In genomic region chr14:22839159-22839779, GRCh38 we compare ENCODE assay signal across 10 cellular contexts. TPM values are rescaled to one million over a fixed set of nuclear protein-coding genes. Genes with fewer than 3 reads are reported as not detected.
A peak's percentile ranks its signal among the peaks of the same experiment; 100 is the strongest.
DNase-seq lines count a peak whose midpoint lies in the region; ATAC-seq and TF ChIP-seq lines count a peak whose summit lies in the region.
"Had no signal": no experiment of that assay in that cellular context is flagged by ENCODE, and none has a peak within 500 bp of the region (broad histone marks: within the 10 kb centered on the region; RNA-seq: fewer than 3 reads in every experiment).

No MANE protein-coding gene starts in this region.

- WGBS in gastroesophageal sphincter (ENCODE audit: low coverage in 1 of 2), 2 donors, result 0 to 40% methylated on average over 1 to 2 of the region's 6 CpGs

- H3K36me3 ChIP-seq in gastroesophageal sphincter (peaks cover 0 to 47% of the 10 kb centered on the region in 2 donors), rectal smooth muscle tissue (ENCODE audit: control insufficient read depth, insufficient read depth, low read length) (peaks cover 23% of the 10 kb centered on the region)

- peak overlapping the region; percentile 97 for H3K4me3 ChIP-seq in WI38 (ENCODE audit: low read depth, low read length)
- H3K4me3 ChIP-seq in gastroesophageal sphincter, result peak overlapping the region; percentile 92 to 96
- H3K4me3 ChIP-seq in rectal smooth muscle tissue (ENCODE audit: low read length), result peak overlapping the region; percentile 94

- H3K27me3 ChIP-seq in gastroesophageal sphincter (no peaks in the 10 kb centered on the region), rectal smooth muscle tissue (ENCODE audit: control insufficient read depth, insufficient read depth, low read length) (no peaks in the 10 kb centered on the region)

- no peak for TF ChIP-seq CTCF in WI38 (IDR thresholded peaks at IDR 0.05; ENCODE audit: low read depth, low read length)
- no peak for TF ChIP-seq CTCF in gastroesophageal sphincter (IDR thresholded peaks at IDR 0.05)

- DNase-seq in ELF-1 (ENCODE audit: low read depth, low spot score), result peak; percentile 77
- DNase-seq in stimulated activated CD4-positive, alpha-beta T cell treated with anti-CD3 and anti-CD28 coated beads, Interleukin-4, amount 100 ng/mL, for 24 hours, result no peak
- DNase-seq in activated effector memory CD4-positive, alpha-beta T cell treated with Interleukin-2 at 50 U/mL for 16 hours, result no peak
- no peak for DNase-seq in medulla oblongata (ENCODE audit: extremely low spot score)
- DNase-seq: SHP77 treated with DMSO at 0.1 percent for 48 hours had no signal

- ATAC-seq in gastroesophageal sphincter, result peak; percentile 51
- no peak for ATAC-seq in HG03457 (IDR thresholded peaks at IDR 0.05; ENCODE audit: unreplicated experiment)

- TF ChIP-seq EP300 in gastroesophageal sphincter (IDR thresholded peaks at IDR 0.05), result no peak

- H3K4me1 ChIP-seq in gastroesophageal sphincter (peaks cover 0 to 71% (median 16%) of the 10 kb centered on the region in 3 donors), rectal smooth muscle tissue (ENCODE audit: control insufficient read depth, insufficient read depth, low read length) (peaks cover 15% of the 10 kb centered on the region)

- H3K9ac ChIP-seq in rectal smooth muscle tissue (ENCODE audit: low read length), result no peak overlapping the region

- TF ChIP-seq POLR2A in gastroesophageal sphincter (IDR thresholded peaks at IDR 0.05), result no peak

- H3K27ac ChIP-seq in gastroesophageal sphincter (peak overlapping the region; percentile 96 to 99 (median 98)), rectal smooth muscle tissue (ENCODE audit: low read depth, low read length) (peak overlapping the region; percentile 96)

- no peaks in the 10 kb centered on the region for H3K9me3 ChIP-seq in gastroesophageal sphincter

RNA-seq across cellular contexts. Expression of gene MMP14, which starts 2.9 kb away (rescaled TPM):
- 100 to 1,000 TPM; 114 to 127 (median 123) TPM for total RNA-seq in gastroesophageal sphincter

RNA-seq across cellular contexts. Expression of gene MRPL52, which starts 9.6 kb away (rescaled TPM):
- 10 to 100 TPM; 24.4 to 65.0 (median 35.0) TPM for total RNA-seq in gastroesophageal sphincter

RNA-seq across cellular contexts. Expression of gene SLC7A7, which starts 24.0 kb away (rescaled TPM):
- 10 to 100 TPM in 3 of 4 donors, 1 to 10 TPM in 1; 8.1 to 36.6 (median 23.4) TPM for total RNA-seq in gastroesophageal sphincter

RNA-seq across cellular contexts. Expression of gene LRP10, which starts 32.3 kb away (rescaled TPM):
- total RNA-seq in gastroesophageal sphincter, result 100 to 1,000 TPM; 123 to 257 (median 163) TPM

RNA-seq across cellular contexts. Expression of gene REM2, which starts 43.8 kb away (rescaled TPM):
- under 1 TPM; 0.20 to 0.93 (median 0.47) TPM for total RNA-seq in gastroesophageal sphincter
- total RNA-seq: HT1080 had no signal
